2 cellular contexts compared by ENCODE assay signal in the genomic region with DNA sequence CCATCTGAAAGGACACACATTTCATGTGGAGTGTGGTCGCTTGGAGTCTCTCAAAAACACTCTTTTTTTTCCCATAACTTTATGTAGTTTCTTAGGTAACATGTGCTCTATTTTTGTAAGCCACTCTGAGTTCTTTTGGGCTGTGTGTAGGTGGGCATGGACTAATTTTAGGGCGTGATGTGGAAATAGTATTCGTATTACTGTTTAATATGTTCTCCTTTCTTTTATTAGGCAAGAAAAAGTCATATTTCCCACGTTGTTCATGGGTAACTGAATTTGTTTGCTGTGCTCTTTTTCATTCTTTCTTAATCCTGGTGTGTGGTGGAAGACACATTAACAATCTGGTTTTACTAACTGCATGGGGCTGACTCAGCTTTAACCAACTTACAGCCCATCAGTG.
TF ChIP-seq lines count a peak whose summit lies in the region.

No MANE protein-coding gene starts in this region.

TF ChIP-seq in HepG2, 621 proteins besides CTCF, POLR2A, EP300 and RAD21:
- 0 out of 4 replicates have a peak, but pooled peaks of 1 of the 2 experiments have one; percentile 20 for TF ChIP-seq MAFK (conservative IDR thresholded peaks at IDR 0.05 in 1 of 2, IDR thresholded peaks at IDR 0.05 in 1 of 2; ENCODE audit: low read length in 2 of 2)
- TF ChIP-seq, protein P1, sequence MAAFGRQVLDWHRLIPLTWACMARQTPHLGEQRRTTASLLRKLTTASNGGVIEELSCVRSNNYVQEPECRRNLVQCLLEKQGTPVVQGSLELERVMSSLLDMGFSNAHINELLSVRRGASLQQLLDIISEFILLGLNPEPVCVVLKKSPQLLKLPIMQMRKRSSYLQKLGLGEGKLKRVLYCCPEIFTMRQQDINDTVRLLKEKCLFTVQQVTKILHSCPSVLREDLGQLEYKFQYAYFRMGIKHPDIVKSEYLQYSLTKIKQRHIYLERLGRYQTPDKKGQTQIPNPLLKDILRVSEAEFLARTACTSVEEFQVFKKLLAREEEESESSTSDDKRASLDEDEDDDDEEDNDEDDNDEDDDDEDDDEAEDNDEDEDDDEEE (CRISPR knock-in tag; IDR thresholded peaks at IDR 0.05) = no peak
- TF ChIP-seq, protein P2, sequence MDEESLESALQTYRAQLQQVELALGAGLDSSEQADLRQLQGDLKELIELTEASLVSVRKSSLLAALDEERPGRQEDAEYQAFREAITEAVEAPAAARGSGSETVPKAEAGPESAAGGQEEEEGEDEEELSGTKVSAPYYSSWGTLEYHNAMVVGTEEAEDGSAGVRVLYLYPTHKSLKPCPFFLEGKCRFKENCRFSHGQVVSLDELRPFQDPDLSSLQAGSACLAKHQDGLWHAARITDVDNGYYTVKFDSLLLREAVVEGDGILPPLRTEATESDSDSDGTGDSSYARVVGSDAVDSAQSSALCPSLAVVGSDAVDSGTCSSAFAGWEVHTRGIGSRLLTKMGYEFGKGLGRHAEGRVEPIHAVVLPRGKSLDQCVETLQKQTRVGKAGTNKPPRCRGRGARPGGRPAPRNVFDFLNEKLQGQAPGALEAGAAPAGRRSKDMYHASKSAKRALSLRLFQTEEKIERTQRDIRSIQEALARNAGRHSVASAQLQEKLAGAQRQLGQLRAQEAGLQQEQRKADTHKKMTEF (CRISPR knock-in tag; IDR thresholded peaks at IDR 0.05) = no peak
- no peak for TF ChIP-seq KLF12 (CRISPR knock-in tag; IDR thresholded peaks at IDR 0.05; ENCODE audit: borderline replicate concordance)
- no peak for TF ChIP-seq TAF15 (IDR thresholded peaks at IDR 0.05; ENCODE audit: low read depth, low read length, poor library complexity, severe bottlenecking)
- TF ChIP-seq MAFF (IDR thresholded peaks at IDR 0.05; ENCODE audit: low read depth, low read length) = 0 out of 2 replicates have a peak, but pooled peaks have one; percentile 7
- TF ChIP-seq, protein P3, sequence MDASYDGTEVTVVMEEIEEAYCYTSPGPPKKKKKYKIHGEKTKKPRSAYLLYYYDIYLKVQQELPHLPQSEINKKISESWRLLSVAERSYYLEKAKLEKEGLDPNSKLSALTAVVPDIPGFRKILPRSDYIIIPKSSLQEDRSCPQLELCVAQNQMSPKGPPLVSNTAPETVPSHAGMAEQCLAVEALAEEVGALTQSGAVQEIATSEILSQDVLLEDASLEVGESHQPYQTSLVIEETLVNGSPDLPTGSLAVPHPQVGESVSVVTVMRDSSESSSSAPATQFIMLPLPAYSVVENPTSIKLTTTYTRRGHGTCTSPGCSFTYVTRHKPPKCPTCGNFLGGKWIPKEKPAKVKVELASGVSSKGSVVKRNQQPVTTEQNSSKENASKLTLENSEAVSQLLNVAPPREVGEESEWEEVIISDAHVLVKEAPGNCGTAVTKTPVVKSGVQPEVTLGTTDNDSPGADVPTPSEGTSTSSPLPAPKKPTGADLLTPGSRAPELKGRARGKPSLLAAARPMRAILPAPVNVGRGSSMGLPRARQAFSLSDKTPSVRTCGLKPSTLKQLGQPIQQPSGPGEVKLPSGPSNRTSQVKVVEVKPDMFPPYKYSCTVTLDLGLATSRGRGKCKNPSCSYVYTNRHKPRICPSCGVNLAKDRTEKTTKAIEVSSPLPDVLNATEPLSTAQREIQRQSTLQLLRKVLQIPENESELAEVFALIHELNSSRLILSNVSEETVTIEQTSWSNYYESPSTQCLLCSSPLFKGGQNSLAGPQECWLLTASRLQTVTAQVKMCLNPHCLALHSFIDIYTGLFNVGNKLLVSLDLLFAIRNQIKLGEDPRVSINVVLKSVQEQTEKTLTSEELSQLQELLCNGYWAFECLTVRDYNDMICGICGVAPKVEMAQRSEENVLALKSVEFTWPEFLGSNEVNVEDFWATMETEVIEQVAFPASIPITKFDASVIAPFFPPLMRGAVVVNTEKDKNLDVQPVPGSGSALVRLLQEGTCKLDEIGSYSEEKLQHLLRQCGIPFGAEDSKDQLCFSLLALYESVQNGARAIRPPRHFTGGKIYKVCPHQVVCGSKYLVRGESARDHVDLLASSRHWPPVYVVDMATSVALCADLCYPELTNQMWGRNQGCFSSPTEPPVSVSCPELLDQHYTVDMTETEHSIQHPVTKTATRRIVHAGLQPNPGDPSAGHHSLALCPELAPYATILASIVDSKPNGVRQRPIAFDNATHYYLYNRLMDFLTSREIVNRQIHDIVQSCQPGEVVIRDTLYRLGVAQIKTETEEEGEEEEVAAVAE (CRISPR knock-in tag; IDR thresholded peaks at IDR 0.05; ENCODE audit: borderline replicate concordance) = no peak
- no peak for TF ChIP-seq HOXA9 (CRISPR knock-in tag; IDR thresholded peaks at IDR 0.05; ENCODE audit: borderline replicate concordance)

TF ChIP-seq in K562, 482 proteins besides CTCF, POLR2A, EP300 and RAD21:
- TF ChIP-seq NRF1 (conservative IDR thresholded peaks at IDR 0.05 in 1 of 2, IDR thresholded peaks at IDR 0.05 in 1 of 2) (no peak), ZNF316 (IDR thresholded peaks at IDR 0.05) (0 out of 2 replicates have a peak, but pooled peaks have one; percentile 2)
TF ChIP-seq in K562: peak in this region for 1.
